In genomic region chr13:33775339-33776108, GRCh38 we compare ENCODE assay signal across 23 cellular contexts. TPM values are rescaled to one million over a fixed set of nuclear protein-coding genes. Genes with fewer than 3 reads are reported as not detected.
A peak's percentile ranks its signal among the peaks of the same experiment; 100 is the strongest.
DNase-seq lines count a peak whose midpoint lies in the region; ATAC-seq and TF ChIP-seq lines count a peak whose summit lies in the region.
"Had no signal": no experiment of that assay in that cellular context is flagged by ENCODE, and none has a peak within 500 bp of the region (broad histone marks: within the 10 kb centered on the region; RNA-seq: fewer than 3 reads in every experiment).

No MANE protein-coding gene starts in this region.

- intact Hi-C loops in Right ventricle myocardium superior (cut with DNase I), result no loop called here
- intact Hi-C loops in right cardiac atrium (cut with DNase I), result no loop called here

- H3K27me3 ChIP-seq in right cardiac atrium (ENCODE audit: control insufficient read depth, insufficient read depth) (no peaks in the 10 kb centered on the region), SK-N-SH (ENCODE audit: insufficient read depth) (no peaks in the 10 kb centered on the region)
- no peaks in the 10 kb centered on the region for H3K27me3 ChIP-seq in CD8-positive, alpha-beta memory T cell (ENCODE audit: insufficient read depth, low read length, poor library complexity, severe bottlenecking)
- H3K27me3 ChIP-seq: BLaER1, gastrocnemius medialis, sigmoid colon had no signal

- no peak for TF ChIP-seq EP300 in SK-N-SH (IDR thresholded peaks at IDR 0.05; ENCODE audit: borderline replicate concordance in 1 of 2, low read depth in 1 of 2, low read length in 1 of 2)

- no peak for TF ChIP-seq RAD21 in SK-N-SH (IDR thresholded peaks at IDR 0.05; ENCODE audit: low read length)

- H3K4me1 ChIP-seq in right cardiac atrium (ENCODE audit: control insufficient read depth, insufficient read depth, low read length), result peaks cover 2% of the 10 kb centered on the region
- no peaks in the 10 kb centered on the region; a peak in 2 of 4 replicates for H3K4me1 ChIP-seq in SK-N-SH (ENCODE audit: control insufficient read depth in 1 of 2, insufficient read depth in 2 of 2, low read depth in 1 of 2, low read length in 1 of 2)
- no peaks in the 10 kb centered on the region for H3K4me1 ChIP-seq in CD8-positive, alpha-beta memory T cell (ENCODE audit: insufficient read depth, low read length)
- H3K4me1 ChIP-seq: BLaER1, gastrocnemius medialis had no signal

- H3K9me3 ChIP-seq in right cardiac atrium (ENCODE audit: control insufficient read depth, low read length) (no peaks in the 10 kb centered on the region), T-helper 17 cell (ENCODE audit: control insufficient read depth, low read length, poor library complexity, severe bottlenecking) (no peaks in the 10 kb centered on the region), SK-N-SH (0 out of 2 replicates have a peak, but pooled peaks cover 3% of the 10 kb centered on the region)
- H3K9me3 ChIP-seq in CD8-positive, alpha-beta memory T cell (ENCODE audit: low read length), result no peaks in the 10 kb centered on the region
- H3K9me3 ChIP-seq: gastrocnemius medialis had no signal

- CTCF ChIA-PET in SK-N-SH (lab: Yijun Ruan, JAX), result interaction anchor here (0.5 to 1.2 kb wide), 3 partner anchors 10 to 805 kb away, joined by 3 read pairs; no protein-coding TSS in a partner anchor
- CTCF ChIA-PET in CD8-positive, alpha-beta memory T cell (lab: Charles Lee), result no interaction called here

- peak overlapping the region; percentile 11 for H3K27ac Mint-ChIP-seq in T-helper 17 cell
- H3K27ac Mint-ChIP-seq in stimulated activated memory B cell treated with anti-CD40 and anti-IgM and Interleukin-4, amounts not matched to agents 10 μg/mL and 1 μg/mL and 100 μg/mL, for 72 hours, result no peak overlapping the region
- H3K27ac Mint-ChIP-seq in CD8-positive, alpha-beta memory T cell, result no peak overlapping the region
- H3K27ac Mint-ChIP-seq: activated naive CD8-positive, alpha-beta T cell had no signal

- peaks cover 44% of the 10 kb centered on the region for H3K27me3 Mint-ChIP-seq in T-helper 17 cell
- peaks cover 21% of the 10 kb centered on the region for H3K27me3 Mint-ChIP-seq in stimulated activated memory B cell treated with anti-CD40 and anti-IgM and Interleukin-4, amounts not matched to agents 10 μg/mL and 1 μg/mL and 100 μg/mL, for 72 hours
- peaks cover 4 to 17% of the 10 kb centered on the region in 2 donors for H3K27me3 Mint-ChIP-seq in CD8-positive, alpha-beta memory T cell

- H3K36me3 ChIP-seq in SK-N-SH (replicated peaks in 1 of 2; ENCODE audit: control insufficient read depth in 1 of 2, insufficient read depth in 2 of 2, low read length in 1 of 2), result no peaks in the 10 kb centered on the region
- H3K36me3 ChIP-seq in CD8-positive, alpha-beta memory T cell (ENCODE audit: insufficient read depth, low read length), result no peaks in the 10 kb centered on the region
- H3K36me3 ChIP-seq: BLaER1, gastrocnemius medialis, sigmoid colon had no signal

- no peak overlapping the region for H3K4me3 Mint-ChIP-seq in T-helper 17 cell
- no peak overlapping the region for H3K4me3 Mint-ChIP-seq in stimulated activated memory B cell treated with anti-CD40 and anti-IgM and Interleukin-4, amounts not matched to agents 10 μg/mL and 1 μg/mL and 100 μg/mL, for 72 hours
- H3K4me3 Mint-ChIP-seq in CD8-positive, alpha-beta memory T cell, result no peak overlapping the region
- H3K4me3 Mint-ChIP-seq: activated naive CD8-positive, alpha-beta T cell; naive B cell had no signal

- no peaks in the 10 kb centered on the region for H3K79me2 ChIP-seq in SK-N-SH (ENCODE audit: insufficient read depth)

- no peak overlapping the region for H3K4me3 ChIP-seq in right cardiac atrium (ENCODE audit: low read length)
- H3K4me3 ChIP-seq in SK-N-SH (ENCODE audit: low read depth in 2 of 2, low read length in 1 of 2), result no peak overlapping the region
- H3K4me3 ChIP-seq in CD8-positive, alpha-beta memory T cell (ENCODE audit: low read length), result no peak overlapping the region
- H3K4me3 ChIP-seq: BLaER1, gastrocnemius medialis, PC-9, sigmoid colon had no signal

- H3K9me3 Mint-ChIP-seq in stimulated activated memory B cell treated with anti-CD40 and anti-IgM and Interleukin-4, amounts not matched to agents 10 μg/mL and 1 μg/mL and 100 μg/mL, for 72 hours, result no peaks in the 10 kb centered on the region
- no peaks in the 10 kb centered on the region for H3K9me3 Mint-ChIP-seq in CD8-positive, alpha-beta memory T cell

- no peak overlapping the region for H3K9ac ChIP-seq in SK-N-SH
- H3K9ac ChIP-seq: BLaER1 had no signal

- H3K27ac ChIP-seq in right cardiac atrium (ENCODE audit: low read length) (no peak overlapping the region), SK-N-SH (ENCODE audit: low read depth in 2 of 2, low read length in 1 of 2) (no peak overlapping the region)
- H3K27ac ChIP-seq in CD8-positive, alpha-beta memory T cell (ENCODE audit: low read depth, low read length), result no peak overlapping the region
- H3K27ac ChIP-seq: BLaER1, gastrocnemius medialis, PC-9, sigmoid colon had no signal

- POLR2A ChIA-PET in SK-N-SH (lab: Yijun Ruan, JAX), result no interaction called here
- POLR2A ChIA-PET in CD8-positive, alpha-beta memory T cell (lab: Charles Lee), result interaction anchor here (0.5 kb wide), 1 partner anchor 166 kb away, joined by 7 read pairs; no protein-coding TSS in a partner anchor

- H3K4me1 Mint-ChIP-seq in T-helper 17 cell, result peaks cover 2% of the 10 kb centered on the region
- H3K4me1 Mint-ChIP-seq in stimulated activated memory B cell treated with anti-CD40 and anti-IgM and Interleukin-4, amounts not matched to agents 10 μg/mL and 1 μg/mL and 100 μg/mL, for 72 hours, result no peaks in the 10 kb centered on the region
- H3K4me1 Mint-ChIP-seq in CD8-positive, alpha-beta memory T cell, result peaks cover 0 to 6% (median 3%) of the 10 kb centered on the region in 3 donors
- H3K4me1 Mint-ChIP-seq: naive B cell had no signal

- no peak for TF ChIP-seq CTCF in SK-N-SH (IDR thresholded peaks at IDR 0.05)

- 24% methylated on average over 2 of the region's 2 CpGs for WGBS in right cardiac atrium
- WGBS in SK-N-SH (ENCODE audit: low lambda C conversion rate), result 66% methylated on average over 2 of the region's 2 CpGs

- no peaks in the 10 kb centered on the region for H4K20me1 ChIP-seq in SK-N-SH (ENCODE audit: insufficient read depth)
- H4K20me1 ChIP-seq: BLaER1 had no signal

- H3K36me3 Mint-ChIP-seq in T-helper 17 cell (ENCODE audit: low read depth), result no peaks in the 10 kb centered on the region
- H3K36me3 Mint-ChIP-seq in stimulated activated memory B cell treated with anti-CD40 and anti-IgM and Interleukin-4, amounts not matched to agents 10 μg/mL and 1 μg/mL and 100 μg/mL, for 72 hours, result no peaks in the 10 kb centered on the region
- no peaks in the 10 kb centered on the region for H3K36me3 Mint-ChIP-seq in CD8-positive, alpha-beta memory T cell
- H3K36me3 Mint-ChIP-seq: activated naive CD8-positive, alpha-beta T cell; naive B cell had no signal

- ATAC-seq in Right ventricle myocardium superior (ENCODE audit: poor library complexity) (peak; percentile 29), right cardiac atrium (no peak), T-helper 17 cell (no peak), GM18517 (IDR thresholded peaks at IDR 0.05; ENCODE audit: unreplicated experiment) (no peak)
- peak; percentile 24 for ATAC-seq in stimulated activated memory B cell treated with anti-CD40 and anti-IgM and Interleukin-4, amounts not matched to agents 10 μg/mL and 1 μg/mL and 100 μg/mL, for 72 hours
- ATAC-seq: esophagus mucosa, gastrocnemius medialis had no signal

- no peaks in the 10 kb centered on the region for H3F3A ChIP-seq in SK-N-SH (replicated peaks; ENCODE audit: insufficient read depth)

- no peak overlapping the region for H2AFZ ChIP-seq in SK-N-SH (ENCODE audit: low read depth)
- H2AFZ ChIP-seq: PC-9 had no signal

- DNase-seq in Right ventricle myocardium superior, result no peak
- DNase-seq in right cardiac atrium, result no peak
- DNase-seq in T-helper 17 cell, result no peak
- DNase-seq in islet precursor cell, result peak; percentile 77
- no peak for DNase-seq in SK-N-SH
- DNase-seq in CD8-positive, alpha-beta memory T cell, result no peak
- DNase-seq: activated CD4-positive, alpha-beta T cell treated with anti-CD3 and anti-CD28 coated beads for 48 hours; Calu3; effector memory CD4-positive, alpha-beta T cell; EL; gastrocnemius medialis; hypothalamus; kidney glomerular epithelial cell; mesenchymal stem cell; naive B cell; NCI-H2171; PC-9; sigmoid colon had no signal

- H3K9me2 ChIP-seq in SK-N-SH, result no peaks in the 10 kb centered on the region

- no peak overlapping the region for H3K4me2 ChIP-seq in SK-N-SH
- H3K4me2 ChIP-seq: BLaER1, PC-9 had no signal

TF ChIP-seq in SK-N-SH, 30 proteins besides CTCF, POLR2A, EP300 and RAD21 (continues in another document):
- TF ChIP-seq RFX5 (IDR thresholded peaks at IDR 0.05; ENCODE audit: low read length) (no peak), FOSL2 (IDR thresholded peaks at IDR 0.05; ENCODE audit: borderline replicate concordance, low read depth) (no peak), SIN3A (IDR thresholded peaks at IDR 0.05; ENCODE audit: borderline replicate concordance, low read depth, low read length) (no peak), USF1 (IDR thresholded peaks at IDR 0.05; ENCODE audit: borderline replicate concordance, low read depth) (no peak)

RNA-seq across cellular contexts. Expression of gene RFC3, which starts 42.4 kb away (rescaled TPM):
- total RNA-seq in Right ventricle myocardium superior, result 4.7 TPM
- total RNA-seq in right cardiac atrium, result 1 to 10 TPM; 3.4 to 6.6 (median 5.3) TPM
- 3.9 TPM for polyA plus RNA-seq in right cardiac atrium
- 1 to 10 TPM; 4.6 to 6.2 TPM for total RNA-seq in T-helper 17 cell
- 15.0 and 15.8 TPM in 2 replicates for polyA plus RNA-seq in SK-N-SH (2012; rRNA removed)
- 20.1 and 22.5 TPM in 2 replicates for polyA plus RNA-seq in SK-N-SH (2012; cell fraction: cytosol; rRNA removed)
- polyA plus RNA-seq in SK-N-SH (2012; cell fraction: nucleus; rRNA removed), result 12.3 and 17.9 TPM in 2 replicates
- total RNA-seq in CD8-positive, alpha-beta memory T cell, result 10 to 100 TPM; 58.0 to 59.2 TPM
- 3.4 TPM for polyA plus RNA-seq in CD8-positive, alpha-beta memory T cell

Comparison
In these comparisons a context has a peak if more than half of its experiments do, and no peak if none do; other contexts are left out.
1. ATAC-seq: peak in Right ventricle myocardium superior (single experiment) and stimulated activated memory B cell treated with anti-CD40 and anti-IgM and Interleukin-4, amounts not matched to agents 10 μg/mL and 1 μg/mL and 100 μg/mL, for 72 hours (single experiment); none in right cardiac atrium (0 of 2), T-helper 17 cell (single experiment) and GM18517 (single experiment).
2. RNA of gene RFC3, which starts 42.4 kb away (total RNA-seq): 58.0 to 59.2 TPM in CD8-positive, alpha-beta memory T cell; 3.4 to 6.6 TPM in right cardiac atrium, 4.6 to 6.2 TPM in T-helper 17 cell and 4.7 TPM in Right ventricle myocardium superior (single experiment); every median in the first group is over 4 times any median in the second.